Comparison of ENCODE assay signal across 8 cellular contexts in genomic region chr4:13654158-13654797, GRCh38. TPM values are rescaled to one million over a fixed set of nuclear protein-coding genes. Genes with fewer than 3 reads are reported as not detected.
DNase-seq lines count a peak whose midpoint lies in the region; ATAC-seq, FAIRE-seq and TF ChIP-seq lines count a peak whose summit lies in the region.

No MANE protein-coding gene starts in this region.

- H2BK15ac ChIP-seq in H1 (ENCODE audit: low read length) (no peak overlapping the region), mesenchymal stem cell (ENCODE audit: low read depth, poor library complexity, severe bottlenecking) (no peak overlapping the region)

- H2BK20ac ChIP-seq in H1 (ENCODE audit: low read length), result no peak overlapping the region

- H2BK5ac ChIP-seq in H1 (ENCODE audit: low read depth, low read length) (peak overlapping the region; percentile 12; the same call in 1 of the 2 replicates), mesenchymal stem cell (ENCODE audit: low read depth, low read length, poor library complexity, severe bottlenecking) (no peak overlapping the region)

- no peak overlapping the region for H2BK120ac ChIP-seq in H1 (replicated peaks; ENCODE audit: low read depth, low read length)
- no peak overlapping the region for H2BK120ac ChIP-seq in mesenchymal stem cell (ENCODE audit: low read depth, low read length)

- peak overlapping the region; percentile 98 for H2AFZ ChIP-seq in H1 (ENCODE audit: low read length)
- peak overlapping the region; percentile 85 for H2AFZ ChIP-seq in mesenchymal stem cell (ENCODE audit: low read depth, low read length)

- no peaks in the 10 kb centered on the region for H3K27me3 ChIP-seq in H1 (replicated peaks in 1 of 4; ENCODE audit: control insufficient read depth in 3 of 4, extremely low read depth in 1 of 4, insufficient read depth in 3 of 4, low read length in 3 of 4)
- no peaks in the 10 kb centered on the region for H3K27me3 ChIP-seq in mesenchymal stem cell (ENCODE audit: control insufficient read depth in 1 of 2, insufficient read depth in 1 of 2, low read length in 2 of 2)

- 4% methylated on average over 31 of the region's 31 CpGs; no CpG with 5 or more reads in 1 of the 2 experiments for WGBS in H1 (ENCODE audit: extremely low coverage in 1 of 2, insufficient coverage in 1 of 2, insufficient read length in 1 of 2, insufficient replicate concordance in 2 of 2, low coverage in 1 of 2, low lambda C conversion rate in 2 of 2, missing lambda C conversion rate in 1 of 2), 2 experiments
- 2% methylated on average over 30 of the region's 31 CpGs for WGBS in mesenchymal stem cell

- H3K4me2 ChIP-seq in H1 (ENCODE audit: insufficient read depth in 1 of 2, low read depth in 2 of 2, low read length in 2 of 2) (peak overlapping the region; percentile 52 to 87), mesenchymal stem cell (ENCODE audit: low read length, poor library complexity, severe bottlenecking) (peak overlapping the region; percentile 86)

- TF ChIP-seq EP300 in H1 (IDR thresholded peaks at IDR 0.05; ENCODE audit: borderline replicate concordance in 1 of 2, low read depth in 2 of 2, low read length in 2 of 2), result no peak

- H2BK12ac ChIP-seq in H1 (ENCODE audit: low read depth, low read length) (no peak overlapping the region), mesenchymal stem cell (ENCODE audit: low read length in 2 of 2) (no peak overlapping the region)

- H3K4me1 ChIP-seq in H1 (replicated peaks in 1 of 4; ENCODE audit: control insufficient read depth in 3 of 4, insufficient read depth in 4 of 4, low read length in 3 of 4), result no peaks in the 10 kb centered on the region; a peak in 1 of 7 replicates
- peaks cover 9% of the 10 kb centered on the region for H3K4me1 ChIP-seq in mesenchymal stem cell (ENCODE audit: control insufficient read depth, insufficient read depth, low read depth, low read length)

- no peak for TF ChIP-seq POLR2A in H1 (IDR thresholded peaks at IDR 0.05; ENCODE audit: control extremely low read depth in 1 of 2, low read depth in 2 of 2, low read length in 2 of 2)

- ATAC-seq in GM19372 (IDR thresholded peaks at IDR 0.05; ENCODE audit: low read depth, unreplicated experiment) (peak; percentile 91), HG03460 (IDR thresholded peaks at IDR 0.05; ENCODE audit: unreplicated experiment) (peak; percentile 92)

- H2AK5ac ChIP-seq in H1 (ENCODE audit: low read depth, low read length) (no peak overlapping the region), mesenchymal stem cell (ENCODE audit: low read length, severe bottlenecking) (no peak overlapping the region)

- peak overlapping the region; percentile 64 for H4K5ac ChIP-seq in H1 (ENCODE audit: insufficient read length, low read depth, low read length)

- no peaks in the 10 kb centered on the region for H3K9me3 ChIP-seq in H1 (ENCODE audit: insufficient read depth in 2 of 2, low read depth in 1 of 2, low read length in 1 of 2)
- no peaks in the 10 kb centered on the region for H3K9me3 ChIP-seq in mesenchymal stem cell (ENCODE audit: control insufficient read depth, low read length)

- peak; percentile 28 for FAIRE-seq in H1 (lab: Jason Lieb, UNC)

- no peak overlapping the region for H3K4ac ChIP-seq in H1 (replicated peaks; ENCODE audit: insufficient read length, low read depth, low read length)
- H3K4ac ChIP-seq in mesenchymal stem cell (ENCODE audit: low read depth in 1 of 2, low read length in 2 of 2), result no peak overlapping the region

- H3K4me3 ChIP-seq in H1 (ENCODE audit: extremely low read depth in 1 of 4, insufficient read depth in 2 of 4, low read depth in 3 of 4, low read length in 4 of 4), result peak overlapping the region; percentile 34 to 72 (median 64)
- H3K4me3 ChIP-seq in mesenchymal stem cell (ENCODE audit: insufficient read depth in 1 of 2, low read depth in 1 of 2, low read length in 2 of 2), result peak overlapping the region; percentile 55 to 88

- peak; percentile 65 to 76 for TF ChIP-seq RAD21 in H1 (IDR thresholded peaks at IDR 0.05 in 1 of 2, conservative IDR thresholded peaks at IDR 0.05 in 1 of 2; ENCODE audit: low read depth in 2 of 2, low read length in 2 of 2)

- H3K56ac ChIP-seq in H1 (replicated peaks; ENCODE audit: insufficient read length, low read depth, low read length), result peak overlapping the region; percentile 49

- H3K79me2 ChIP-seq in H1 (ENCODE audit: control insufficient read depth in 1 of 2, insufficient read depth in 2 of 2, low read length in 2 of 2), result no peaks in the 10 kb centered on the region

- H3K79me1 ChIP-seq in H1 (ENCODE audit: low read depth, low read length) (no peaks in the 10 kb centered on the region), mesenchymal stem cell (replicated peaks; ENCODE audit: low read length, poor library complexity, severe bottlenecking) (no peaks in the 10 kb centered on the region)

- H4K20me1 ChIP-seq in H1 (replicated peaks in 1 of 2; ENCODE audit: control insufficient read depth in 1 of 2, insufficient read depth in 2 of 2, low read length in 2 of 2), result no peaks in the 10 kb centered on the region

- peaks cover 2% of the 10 kb centered on the region; the same call in 1 of the 2 replicates for H3K23me2 ChIP-seq in H1 (ENCODE audit: low read depth, low read length)

- no peak overlapping the region for H3K23ac ChIP-seq in H1 (ENCODE audit: insufficient read length)
- no peak overlapping the region for H3K23ac ChIP-seq in mesenchymal stem cell (ENCODE audit: low read length in 2 of 2)

- DNase-seq in NCI-H82 treated with DMSO at 0.1 percent for 48 hours (lab: John Stamatoyannopoulos, UW; ENCODE audit: unreplicated experiment), result peak; percentile 1
- peak; percentile 57 to 74 (median 62) for DNase-seq in activated CD8-positive, alpha-beta memory T cell treated with anti-CD3 and anti-CD28 coated beads for 48 hours (ENCODE audit: low read depth in 2 of 3, low spot score in 2 of 3)
- DNase-seq in H1 (ENCODE audit: low read depth in 1 of 2, low spot score in 2 of 2), result peak; percentile 62 to 93
- DNase-seq in mesenchymal stem cell, result peak; percentile 75
- DNase-seq in stimulated activated CD8-positive, alpha-beta memory T cell treated with anti-CD3 and anti-CD28 coated beads, Interleukin-12 subunit alpha, Interleukin-12 subunit beta, amount 100 ng/mL, for 24 hours (ENCODE audit: extremely low read depth), result peak; percentile 33

- peak; percentile 94 for TF ChIP-seq CTCF in C4-2B (conservative IDR thresholded peaks at IDR 0.05)
- TF ChIP-seq CTCF in H1 (IDR thresholded peaks at IDR 0.05; ENCODE audit: control extremely low read depth in 1 of 3, insufficient read depth in 1 of 3, low read depth in 1 of 3, low read length in 3 of 3), result peak; percentile 79 to 89 (median 84)

- H4K91ac ChIP-seq in H1 (replicated peaks; ENCODE audit: insufficient read length, low read length) (peak overlapping the region; percentile 25), mesenchymal stem cell (ENCODE audit: low read length) (no peak overlapping the region)

- H4K8ac ChIP-seq in H1 (ENCODE audit: extremely low read depth, insufficient read depth, low read length), result peak overlapping the region; percentile 42
- peak overlapping the region; percentile 87 for H4K8ac ChIP-seq in mesenchymal stem cell (ENCODE audit: low read length)

- no peak overlapping the region for H3K14ac ChIP-seq in H1 (ENCODE audit: insufficient read length)
- no peak overlapping the region for H3K14ac ChIP-seq in mesenchymal stem cell (ENCODE audit: low read length in 2 of 2)

- POLR2A ChIA-PET in H1 (lab: Charles Lee; ENCODE audit: partially characterized antibody), result interaction anchor here (0.6 to 1.3 kb wide), 3 partner anchors 26 to 1486 kb away, joined by 3 read pairs; partner anchors contain the start of gene BOD1L1

- CTCF ChIA-PET in H1 (lab: Charles Lee; ENCODE audit: partially characterized antibody), result interaction anchor here (0.6 to 6.2 kb wide), 83 partner anchors 10 to 1766 kb away, joined by 3 to 108 read pairs (median 4); partner anchors contain the start of gene BOD1L1

- H3K36me3 ChIP-seq in H1 (ENCODE audit: control insufficient read depth in 2 of 4, insufficient read depth in 4 of 4, low read length in 3 of 4), result no peaks in the 10 kb centered on the region
- H3K36me3 ChIP-seq in mesenchymal stem cell (ENCODE audit: control insufficient read depth in 1 of 2, insufficient read depth in 2 of 2, low read depth in 1 of 2, low read length in 2 of 2), result no peaks in the 10 kb centered on the region

- no peak overlapping the region for H3K27ac ChIP-seq in C4-2B
- no peak overlapping the region for H3K27ac ChIP-seq in H1 (ENCODE audit: low read depth, low read length)
- H3K27ac ChIP-seq in mesenchymal stem cell (ENCODE audit: low read length, poor library complexity, severe bottlenecking), result peak overlapping the region; percentile 67

- H3K18ac ChIP-seq in H1 (ENCODE audit: extremely low read depth, low read length) (no peak overlapping the region), mesenchymal stem cell (ENCODE audit: low read depth in 1 of 2, low read length in 2 of 2) (peak overlapping the region in 1 of 2 experiments; percentile 64)

- H3K9ac ChIP-seq in H1 (replicated peaks in 1 of 4; ENCODE audit: extremely low read depth in 1 of 4, low read depth in 3 of 4, low read length in 3 of 4) (no peak overlapping the region; a peak in 1 of 7 replicates), mesenchymal stem cell (ENCODE audit: low read length) (peak overlapping the region; percentile 92)

TF ChIP-seq in H1, 55 proteins besides CTCF, POLR2A, EP300 and RAD21 (continues in another document):
- TF ChIP-seq EGR1 (IDR thresholded peaks at IDR 0.05; ENCODE audit: borderline replicate concordance, low read depth, low read length) (no peak), ASH2L (IDR thresholded peaks at IDR 0.05; ENCODE audit: low read length) (peak; percentile 95), YY1 (IDR thresholded peaks at IDR 0.05; ENCODE audit: low read depth, low read length) (0 out of 2 replicates have a peak, but pooled peaks have one; percentile 6), RBBP5 (IDR thresholded peaks at IDR 0.05; ENCODE audit: borderline replicate concordance, low read depth, low read length) (peak; percentile 48; the same call in 1 of the 2 replicates), KDM1A (IDR thresholded peaks at IDR 0.05; ENCODE audit: borderline replicate concordance, low read length) (peak; percentile 21; the same call in 1 of the 2 replicates), CBX8 (IDR thresholded peaks at IDR 0.05; ENCODE audit: borderline replicate concordance, low read depth, low read length) (no peak)

RNA-seq across cellular contexts. Expression of gene BOD1L1, which starts 26.8 kb away (rescaled TPM):
- 34.9 and 39.3 TPM in 2 replicates for total RNA-seq in H1 (2021; fragmentation: NEBNext Ultra II Directional; extraction: Animal tissue kit (Norgen Biotek cat#: 25700))
- 4.3 and 6.8 TPM in 2 replicates for polyA plus RNA-seq in H1 (2011; rRNA removed)
- polyA plus RNA-seq in H1 (2011; cell fraction: cytosol; rRNA removed), result 11.0 TPM
- polyA plus RNA-seq in H1 (2011; cell fraction: nucleus; rRNA removed), result 24.5 TPM
- 20.5 to 32.8 TPM (median 22.9 TPM) in 4 replicates for polyA plus RNA-seq in H1 (2012, experiment 1 of 2)
- 1.3 TPM for polyA plus RNA-seq in H1 (2012, experiment 2 of 2)
- 40.1 TPM for polyA plus RNA-seq in H1 (2013, experiment 1 of 2)
- 33.4 TPM for polyA plus RNA-seq in H1 (2013, experiment 2 of 2)
- 27.2 and 30.9 TPM in 2 replicates for polyA minus RNA-seq in H1 (2011; rRNA and poly(A)+ RNA removed)
- 16.7 TPM for polyA minus RNA-seq in H1 (2011; cell fraction: cytosol; rRNA and poly(A)+ RNA removed)
- polyA minus RNA-seq in H1 (2011; cell fraction: nucleus; rRNA and poly(A)+ RNA removed), result 77.9 TPM
- 17.5 TPM for polyA plus RNA-seq in mesenchymal stem cell (2013, experiment 1 of 2)
- 15.9 TPM for polyA plus RNA-seq in mesenchymal stem cell (2013, experiment 2 of 2)

Comparison
In these comparisons a context has a peak if more than half of its experiments do, and no peak if none do; other contexts are left out.
1. DNase-seq: peak in every context shown above with its lines; median percentile 78 in H1; 75 in mesenchymal stem cell; 62 in activated CD8-positive, alpha-beta memory T cell treated with anti-CD3 and anti-CD28 coated beads for 48 hours; 33 in stimulated activated CD8-positive, alpha-beta memory T cell treated with anti-CD3 and anti-CD28 coated beads, Interleukin-12 subunit alpha, Interleukin-12 subunit beta, amount 100 ng/mL, for 24 hours; 1 in NCI-H82 treated with DMSO at 0.1 percent for 48 hours.